Comparison of ENCODE assay signal across 7 cellular contexts in genomic region chr14:105226198-105226597, GRCh38. TPM values are rescaled to one million over a fixed set of nuclear protein-coding genes. Genes with fewer than 3 reads are reported as not detected.
"Had no signal": no experiment of that assay in that cellular context is flagged by ENCODE, and none has a peak within 500 bp of the region (broad histone marks: within the 10 kb centered on the region; RNA-seq: fewer than 3 reads in every experiment).

No MANE protein-coding gene starts in this region.

- H3K4me1 Mint-ChIP-seq: IgD-negative memory B cell had no signal

- ATAC-seq: HepG2, K562 had no signal

- H3K27ac ChIP-seq: HL-60 had no signal

- DNase-seq: IMR-90, KBM-7 had no signal

- FAIRE-seq: HepG2, HTR-8/SVneo, K562 had no signal

- H3K27ac Mint-ChIP-seq: IgD-negative memory B cell had no signal

- H3K4me3 ChIP-seq: K562 had no signal

RNA-seq across cellular contexts. Expression of gene BTBD6, which starts 22.1 kb away (rescaled TPM):
- total RNA-seq: HepG2, K562 had no signal
- polyA plus RNA-seq: HepG2, K562 had no signal

RNA-seq across cellular contexts. Expression of gene JAG2, which starts 57.6 kb away (rescaled TPM):
- polyA plus RNA-seq: IgD-negative memory B cell had no signal
